Comparison of ENCODE assay signal across 9 cellular contexts in genomic region chr20:63034511-63035283, GRCh38. TPM values are rescaled to one million over a fixed set of nuclear protein-coding genes. Genes with fewer than 3 reads are reported as not detected.
"Had no signal": no experiment of that assay in that cellular context is flagged by ENCODE, and none has a peak within 500 bp of the region (broad histone marks: within the 10 kb centered on the region; RNA-seq: fewer than 3 reads in every experiment).

No MANE protein-coding gene starts in this region.

RNA-seq across cellular contexts. Expression of gene BHLHE23, which starts 27.9 kb away (rescaled TPM):
- total RNA-seq: activated B cell treated with CpG ODN at 0.5 μM for 24 hours; activated CD4-positive, alpha-beta T cell treated with anti-CD3 and anti-CD28 coated beads, Interleukin-2, amount 10 ng/mL, durations not matched to agents 24 days and 14 days; activated CD8-positive, alpha-beta memory T cell treated with anti-CD3 and anti-CD28 coated beads, Interleukin-2, amount 10 ng/mL, durations not matched to agents 7 days and 5 days; activated T-helper 1 cell treated with anti-CD3 and anti-CD28 coated beads, Interleukin-12 subunit alpha, Interleukin-12 subunit beta, Interleukin-2, Interleukin-4 antibody, amounts not matched to agents 30 ng/mL and 10 ng/mL and 1 ng/mL, durations not matched to agents 14 hours and 24 hours and 36 hours; cardiac muscle cell; LHCN-M2; M059J; PC-3; T-helper 17 cell had no signal
- polyA plus RNA-seq: cardiac muscle cell had no signal
